Comparison of ENCODE assay signal across 20 cellular contexts in genomic region chr2:239147376-239147775, GRCh38.
A peak's percentile ranks its signal among the peaks of the same experiment; 100 is the strongest.
DNase-seq lines count a peak whose midpoint lies in the region; ATAC-seq, FAIRE-seq and TF ChIP-seq lines count a peak whose summit lies in the region.
"Had no signal": no experiment of that assay in that cellular context is flagged by ENCODE, and none has a peak within 500 bp of the region (broad histone marks: within the 10 kb centered on the region; RNA-seq: fewer than 3 reads in every experiment).

No MANE protein-coding gene starts in this region.

- CTCF ChIA-PET in HepG2 (lab: Yijun Ruan, JAX; ENCODE audit: low intra/inter-chr PET ratio, low total read pairs): no interaction called here

- H3K4me3 Mint-ChIP-seq in natural killer cell: no peak overlapping the region

- H3K4me1 ChIP-seq in left ventricle myocardium inferior (peaks cover 17% of the 10 kb centered on the region), HepG2 (ENCODE audit: insufficient read depth, low read length) (peaks cover 12% of the 10 kb centered on the region), sigmoid colon (peaks cover 0 to 33% (median 17%) of the 10 kb centered on the region in 4 donors)
- H3K4me1 ChIP-seq: SJCRH30 had no signal

- in situ Hi-C loops in HepG2 (cut with HindIII; ENCODE audit: extremely low pct_ligation_motif_present, low pct_unique_long_range_greater_than_20kb): loop anchor here (5.0 kb wide), 1 partner anchor 250 kb away; no protein-coding TSS in a partner anchor

- no peak overlapping the region for H2AFZ ChIP-seq in HepG2 (ENCODE audit: low read length)
- H2AFZ ChIP-seq: PC-9 had no signal

- H3K27me3 ChIP-seq in left ventricle myocardium inferior (ENCODE audit: low read depth) (no peaks in the 10 kb centered on the region), HepG2 (ENCODE audit: control insufficient read depth in 1 of 2, insufficient read depth in 2 of 2, low read length in 2 of 2) (no peaks in the 10 kb centered on the region), sigmoid colon (no peaks in the 10 kb centered on the region)
- H3K27me3 ChIP-seq: BLaER1 treated with 17β-estradiol and CSF1 and Interleukin-3, amounts not matched to agents 10 nM and 100 nM; SJCRH30 had no signal

- intact Hi-C loops in left ventricle myocardium inferior (cut with micrococcal nuclease): no loop called here
- intact Hi-C loops in Right ventricle myocardium inferior (cut with DNase I): no loop called here
- intact Hi-C loops in HepG2 (cut with micrococcal nuclease; ENCODE audit: unreplicated experiment): no loop called here
- intact Hi-C loops in sigmoid colon (cut with DNase I): no loop called here
- intact Hi-C loops in natural killer cell (cut with micrococcal nuclease): no loop called here

- H3K79me2 ChIP-seq in HepG2 (ENCODE audit: insufficient read depth, low read length): no peaks in the 10 kb centered on the region

- TF ChIP-seq EP300 in HepG2 (IDR thresholded peaks at IDR 0.05; ENCODE audit: low read depth in 2 of 2, low read length in 2 of 2) (no peak), HepG2 (CRISPR knock-in tag; IDR thresholded peaks at IDR 0.05; ENCODE audit: borderline replicate concordance) (no peak), sigmoid colon (IDR thresholded peaks at IDR 0.05) (no peak)

- no peak for TF ChIP-seq CTCF in left ventricle myocardium inferior (IDR thresholded peaks at IDR 0.05; ENCODE audit: borderline replicate concordance)
- no peak for TF ChIP-seq CTCF in HepG2 (CRISPR knock-in tag; IDR thresholded peaks at IDR 0.05)
- no peak for TF ChIP-seq CTCF in sigmoid colon (IDR thresholded peaks at IDR 0.05)
- no peak for TF ChIP-seq CTCF in natural killer cell (IDR thresholded peaks at IDR 0.05)

- 94% methylated on average over 9 of the region's 9 CpGs for WGBS in HepG2 (ENCODE audit: low lambda C conversion rate)
- WGBS in sigmoid colon, 2 donors: 95 to 97% methylated on average over 9 of the region's 9 CpGs

- TF ChIP-seq POLR2A in HepG2 (IDR thresholded peaks at IDR 0.05; ENCODE audit: insufficient read depth in 1 of 2, low read depth in 2 of 2, low read length in 2 of 2) (no peak), sigmoid colon (IDR thresholded peaks at IDR 0.05) (no peak)

- H3K27ac ChIP-seq in left ventricle myocardium inferior (replicated peaks) (no peak overlapping the region), HepG2 (ENCODE audit: extremely low read length, insufficient read depth, low read length) (no peak overlapping the region), sigmoid colon (no peak overlapping the region)
- H3K27ac ChIP-seq: BLaER1 treated with 17β-estradiol and CSF1 and Interleukin-3, amounts not matched to agents 10 nM and 100 nM; KMS-11; PC-9; RWPE1; SJCRH30 had no signal

- H3K36me3 Mint-ChIP-seq in natural killer cell: no peaks in the 10 kb centered on the region

- H3K4me2 ChIP-seq in HepG2 (ENCODE audit: low read depth, low read length): no peak overlapping the region
- H3K4me2 ChIP-seq: KMS-11, PC-9 had no signal

- peaks cover 10% of the 10 kb centered on the region; the same call in 1 of the 2 replicates for H4K20me1 ChIP-seq in HepG2 (ENCODE audit: insufficient read depth, low read length)

- POLR2A ChIA-PET in HepG2 (lab: Yijun Ruan, JAX): no interaction called here

- DNase-seq in left ventricle myocardium inferior: peak; percentile 9
- no peak for DNase-seq in Right ventricle myocardium inferior (ENCODE audit: missing footprints)
- no peak for DNase-seq in HepG2 (ENCODE audit: low spot score)
- peak; percentile 40 for DNase-seq in sigmoid colon
- DNase-seq in stimulated activated naive CD4-positive, alpha-beta T cell (lab: John Stamatoyannopoulos, UW): no peak
- DNase-seq in natural killer cell: no peak
- no peak for DNase-seq in activated T-cell treated with anti-CD3 and anti-CD28 coated beads, Interleukin-2, amount 50 U/mL, for 48 hours
- DNase-seq: DMS53, EL, NCI-H1417, NCI-H187 treated with DMSO at 0.1 percent for 48 hours, NCI-H345, NCI-H524 treated with DMSO at 0.1 percent for 48 hours, PC-9, SJCRH30 had no signal

- H3K27me3 Mint-ChIP-seq in natural killer cell (ENCODE audit: low read depth in 2 of 2): no peaks in the 10 kb centered on the region

- H3K36me3 ChIP-seq in left ventricle myocardium inferior (peaks cover 54% of the 10 kb centered on the region), HepG2 (replicated peaks in 1 of 2; ENCODE audit: control insufficient read depth in 1 of 2, insufficient read depth in 2 of 2, low read length in 2 of 2) (peaks cover 12 to 41% of the 10 kb centered on the region in 2 experiments; a peak in 4 of 5 replicates), sigmoid colon (peaks cover 28 to 93% (median 36%) of the 10 kb centered on the region in 4 donors)
- H3K36me3 ChIP-seq: SJCRH30 had no signal

- H3K9ac ChIP-seq in HepG2 (ENCODE audit: insufficient read depth, low read depth, low read length): no peak overlapping the region
- H3K9ac ChIP-seq: BLaER1 treated with 17β-estradiol and CSF1 and Interleukin-3, amounts not matched to agents 10 nM and 100 nM; KMS-11 had no signal

- peaks cover 3 to 4% of the 10 kb centered on the region in 2 donors for H3K9me3 Mint-ChIP-seq in natural killer cell

- no peak overlapping the region for H3K4me3 ChIP-seq in left ventricle myocardium inferior
- H3K4me3 ChIP-seq in HepG2 (replicated peaks in 1 of 3; ENCODE audit: insufficient read depth in 1 of 3, low read depth in 2 of 3, low read length in 3 of 3): no peak overlapping the region
- H3K4me3 ChIP-seq in sigmoid colon: no peak overlapping the region
- H3K4me3 ChIP-seq: BLaER1 treated with 17β-estradiol and CSF1 and Interleukin-3, amounts not matched to agents 10 nM and 100 nM; GM12878; PC-9; SJCRH30 had no signal

- ATAC-seq in Right ventricle myocardium inferior (no peak), HepG2 (no peak), natural killer cell (no peak)
- ATAC-seq: GM12878 had no signal

- TF ChIP-seq RAD21 in HepG2 (CRISPR knock-in tag; IDR thresholded peaks at IDR 0.05): no peak

- H3K9me3 ChIP-seq in left ventricle myocardium inferior (replicated peaks) (no peaks in the 10 kb centered on the region), HepG2 (ENCODE audit: low read length) (no peaks in the 10 kb centered on the region), sigmoid colon (no peaks in the 10 kb centered on the region)
- H3K9me3 ChIP-seq: BLaER1 treated with 17β-estradiol and CSF1 and Interleukin-3, amounts not matched to agents 10 nM and 100 nM; SJCRH30 had no signal

- no peak overlapping the region for H3K27ac Mint-ChIP-seq in natural killer cell

- no peak for FAIRE-seq in HepG2 (lab: Jason Lieb, UNC)
- FAIRE-seq: GM12878, H1 had no signal

- no TSS peak for BruUV-seq in HepG2 (replicated peaks; lab: Mats Ljungman, UMichigan)

- H3K4me1 Mint-ChIP-seq in natural killer cell: peaks cover 27 to 42% of the 10 kb centered on the region in 2 donors

TF ChIP-seq in HepG2, 621 proteins besides CTCF, POLR2A, EP300 and RAD21:
- peak; percentile 27 for TF ChIP-seq RBM22 (optimal IDR thresholded peaks at IDR 0.05; ENCODE audit: low read length)
- no peak for TF ChIP-seq SALL1 (CRISPR knock-in tag; IDR thresholded peaks at IDR 0.05)
- TF ChIP-seq ISL2 (CRISPR knock-in tag; IDR thresholded peaks at IDR 0.05): no peak
- no peak for TF ChIP-seq CBX5 (CRISPR knock-in tag; IDR thresholded peaks at IDR 0.05; ENCODE audit: borderline replicate concordance)

Comparison
In these comparisons a context has a peak if more than half of its experiments do, and no peak if none do; other contexts are left out.
1. DNase-seq: peak in left ventricle myocardium inferior (single experiment) and sigmoid colon (single experiment); none in Right ventricle myocardium inferior (single experiment), HepG2 (single experiment), stimulated activated naive CD4-positive, alpha-beta T cell (0 of 6), natural killer cell (single experiment) and activated T-cell treated with anti-CD3 and anti-CD28 coated beads, Interleukin-2, amount 50 U/mL, for 48 hours (0 of 2).